27 cellular contexts compared by ENCODE assay signal in the genomic region with DNA sequence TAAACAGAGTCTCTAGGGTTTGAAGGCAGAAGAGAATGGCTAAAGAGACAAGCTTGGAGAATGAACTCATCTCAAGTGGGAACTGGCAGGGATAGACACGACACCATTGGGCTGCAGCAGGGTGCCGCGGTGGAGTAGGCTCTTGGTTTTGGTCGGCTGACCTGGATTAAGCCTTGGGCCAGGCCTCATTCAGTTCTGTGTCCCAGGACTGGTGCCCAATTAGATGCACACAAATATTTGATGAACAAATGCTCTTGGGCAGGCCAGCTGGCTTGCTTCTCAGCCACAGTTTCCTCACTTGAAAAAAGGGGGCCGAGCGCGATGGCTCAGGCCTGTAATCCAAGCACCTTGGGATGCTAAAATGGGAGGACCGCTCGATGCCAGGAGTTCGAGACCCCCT. TPM values are rescaled to one million over a fixed set of nuclear protein-coding genes. Genes with fewer than 3 reads are reported as not detected.
DNase-seq lines count a peak whose midpoint lies in the region; ATAC-seq and TF ChIP-seq lines count a peak whose summit lies in the region.
"Had no signal": no experiment of that assay in that cellular context is flagged by ENCODE, and none has a peak within 500 bp of the region (broad histone marks: within the 10 kb centered on the region; RNA-seq: fewer than 3 reads in every experiment).

No MANE protein-coding gene starts in this region.

- TF ChIP-seq CTCF in stomach (IDR thresholded peaks at IDR 0.05) (no peak), progenitor cell of endocrine pancreas (IDR thresholded peaks at IDR 0.05; ENCODE audit: unreplicated experiment) (no peak)

- no peaks in the 10 kb centered on the region for H3K27me3 Mint-ChIP-seq in activated T-helper 17 cell treated with anti-CD3 and anti-CD28 coated beads, Interleukin-2, amount 50 U/mL, for 72 hours
- no peaks in the 10 kb centered on the region for H3K27me3 Mint-ChIP-seq in progenitor cell of endocrine pancreas
- H3K27me3 Mint-ChIP-seq: activated naive CD8-positive, alpha-beta T cell had no signal

- H3K4me3 ChIP-seq in stomach: no peak overlapping the region
- H3K4me3 ChIP-seq: BLaER1, cardiac muscle cell, GM12878, HAP-1, SJCRH30 had no signal

- TF ChIP-seq POLR2A in stomach (IDR thresholded peaks at IDR 0.05): no peak

- no peaks in the 10 kb centered on the region for H3K36me3 Mint-ChIP-seq in activated T-helper 17 cell treated with anti-CD3 and anti-CD28 coated beads, Interleukin-2, amount 50 U/mL, for 72 hours (ENCODE audit: low read depth)
- no peaks in the 10 kb centered on the region for H3K36me3 Mint-ChIP-seq in progenitor cell of endocrine pancreas (ENCODE audit: insufficient read depth)
- H3K36me3 Mint-ChIP-seq: activated naive CD8-positive, alpha-beta T cell; mesothelial cell of epicardium; naive thymus-derived CD8-positive, alpha-beta T cell; stimulated activated memory B cell treated with anti-CD40 and anti-IgM and Interleukin-4, amounts not matched to agents 10 μg/mL and 1 μg/mL and 100 μg/mL, for 72 hours had no signal

- DNase-seq in G401 (ENCODE audit: low spot score) (peak; percentile 54), head of caudate nucleus (peak in 28 of 42 donors; percentile 11 to 77 (median 35)), stomach (peak; percentile 46), progenitor cell of endocrine pancreas (ENCODE audit: low spot score, unreplicated experiment) (no peak), AG08395 (ENCODE audit: low spot score) (no peak)
- DNase-seq: activated CD4-positive, alpha-beta T cell treated with anti-CD3 and anti-CD28 coated beads for 4 hours; DMS 273 treated with DMSO at 0.1 percent for 48 hours; erythroblast; left ventricle myocardium superior; naive thymus-derived CD8-positive, alpha-beta T cell; NCI-H1417 treated with DMSO at 0.1 percent for 48 hours; NCI-H2107; NCI-H774; SJCRH30; T1000; WERI-Rb-1 had no signal

- no peaks in the 10 kb centered on the region for H3K4me1 Mint-ChIP-seq in activated T-helper 17 cell treated with anti-CD3 and anti-CD28 coated beads, Interleukin-2, amount 50 U/mL, for 72 hours
- peaks cover 23% of the 10 kb centered on the region for H3K4me1 Mint-ChIP-seq in progenitor cell of endocrine pancreas (ENCODE audit: low read depth)
- H3K4me1 Mint-ChIP-seq: naive thymus-derived CD8-positive, alpha-beta T cell; stimulated activated memory B cell treated with anti-CD40 and anti-IgM and Interleukin-4, amounts not matched to agents 10 μg/mL and 1 μg/mL and 100 μg/mL, for 72 hours had no signal

- H3K27ac Mint-ChIP-seq in activated T-helper 17 cell treated with anti-CD3 and anti-CD28 coated beads, Interleukin-2, amount 50 U/mL, for 72 hours: peak overlapping the region; percentile 11
- H3K27ac Mint-ChIP-seq in progenitor cell of endocrine pancreas: no peak overlapping the region
- H3K27ac Mint-ChIP-seq: activated naive CD8-positive, alpha-beta T cell; mesothelial cell of epicardium; naive thymus-derived CD8-positive, alpha-beta T cell; stimulated activated memory B cell treated with anti-CD40 and anti-IgM and Interleukin-4, amounts not matched to agents 10 μg/mL and 1 μg/mL and 100 μg/mL, for 72 hours had no signal

- TF ChIP-seq EP300 in stomach (IDR thresholded peaks at IDR 0.05): no peak

- H3K9me3 Mint-ChIP-seq in activated T-helper 17 cell treated with anti-CD3 and anti-CD28 coated beads, Interleukin-2, amount 50 U/mL, for 72 hours: no peaks in the 10 kb centered on the region
- H3K9me3 Mint-ChIP-seq in progenitor cell of endocrine pancreas (ENCODE audit: low read depth): no peaks in the 10 kb centered on the region
- H3K9me3 Mint-ChIP-seq: mesothelial cell of epicardium; naive thymus-derived CD8-positive, alpha-beta T cell; stimulated activated memory B cell treated with anti-CD40 and anti-IgM and Interleukin-4, amounts not matched to agents 10 μg/mL and 1 μg/mL and 100 μg/mL, for 72 hours had no signal

- peaks cover 0 to 26% (median under 1%) of the 10 kb centered on the region in 4 donors for H3K4me1 ChIP-seq in stomach
- H3K4me1 ChIP-seq: BLaER1, HAP-1 had no signal

- in situ Hi-C loops in G401 (cut with HindIII; ENCODE audit: low sequenced_read_pairs): no loop called here

- intact Hi-C loops in head of caudate nucleus (cut with DNase I): no loop called here
- intact Hi-C loops in stomach (cut with DNase I; ENCODE audit: low total_unique reads): no loop called here

- WGBS in stomach, 5 donors: 48 to 77% (median 69%) methylated on average over 10 of the region's 10 CpGs

- no peaks in the 10 kb centered on the region for H3K36me3 ChIP-seq in stomach
- H3K36me3 ChIP-seq: BLaER1, cardiac muscle cell, HAP-1, SJCRH30, WERI-Rb-1 had no signal

- ATAC-seq in activated T-helper 17 cell treated with anti-CD3 and anti-CD28 coated beads, Interleukin-2, amount 50 U/mL, for 72 hours (replicated peaks): no peak
- no peak for ATAC-seq in GM21619 (IDR thresholded peaks at IDR 0.05; ENCODE audit: unreplicated experiment)
- ATAC-seq: GM12878; left ventricle myocardium superior; naive thymus-derived CD8-positive, alpha-beta T cell; stimulated activated memory B cell treated with anti-CD40 and anti-IgM and Interleukin-4, amounts not matched to agents 10 μg/mL and 1 μg/mL and 100 μg/mL, for 72 hours had no signal

- no peak overlapping the region for H3K4me3 Mint-ChIP-seq in activated T-helper 17 cell treated with anti-CD3 and anti-CD28 coated beads, Interleukin-2, amount 50 U/mL, for 72 hours
- no peak overlapping the region for H3K4me3 Mint-ChIP-seq in progenitor cell of endocrine pancreas (ENCODE audit: low read depth)
- H3K4me3 Mint-ChIP-seq: activated naive CD8-positive, alpha-beta T cell; mesothelial cell of epicardium; naive thymus-derived CD8-positive, alpha-beta T cell; stimulated activated memory B cell treated with anti-CD40 and anti-IgM and Interleukin-4, amounts not matched to agents 10 μg/mL and 1 μg/mL and 100 μg/mL, for 72 hours had no signal

- no peaks in the 10 kb centered on the region for H3K27me3 ChIP-seq in stomach
- H3K27me3 ChIP-seq: BLaER1, cardiac muscle cell, SJCRH30 had no signal

- no peaks in the 10 kb centered on the region for H3K9me3 ChIP-seq in stomach
- H3K9me3 ChIP-seq: BLaER1, HAP-1, SJCRH30 had no signal

- no peak overlapping the region for H3K27ac ChIP-seq in stomach
- H3K27ac ChIP-seq: BLaER1, cardiac muscle cell, HL-60, KMS-11, SJCRH30, WERI-Rb-1 had no signal

RNA-seq across cellular contexts. Expression of a gene that starts 53.4 kb away (rescaled TPM):
- 2.3 and 11.4 TPM in 2 replicates for total RNA-seq in G401 (2014; rRNA removed; shearing (Covaris generic))
- 1 to 10 TPM; 2.1 to 3.7 TPM for total RNA-seq in activated T-helper 17 cell treated with anti-CD3 and anti-CD28 coated beads, Interleukin-2, amount 50 U/mL, for 72 hours
- 100 to 1,000 TPM in 1 of 5 donors, 10 to 100 TPM in 3, 1 to 10 TPM in 1; 2.6 to 152 (median 38.4) TPM for total RNA-seq in stomach
- polyA plus RNA-seq in stomach: 10 to 100 TPM in 2 of 3 donors, 1 to 10 TPM in 1; 8.6 to 22.5 (median 13.5) TPM
- total RNA-seq in progenitor cell of endocrine pancreas: 27.8 and 30.8 TPM in 2 replicates
- total RNA-seq: SJCRH30 had no signal

Comparison
In these comparisons a context has a peak if more than half of its experiments do, and no peak if none do; other contexts are left out.
1. DNase-seq: peak in G401 (single experiment), head of caudate nucleus (28 of 42) and stomach (single experiment); none in progenitor cell of endocrine pancreas (single experiment) and AG08395 (single experiment).